ENCODE assay signal across 8 cellular contexts in genomic region chr17:51165680-51166197, GRCh38.
DNase-seq lines count a peak whose midpoint lies in the region; ATAC-seq and TF ChIP-seq lines count a peak whose summit lies in the region.

No MANE protein-coding gene starts in this region.

- peaks cover 25 to 44% (median 30%) of the 10 kb centered on the region in 10 experiments for H3K4me1 ChIP-seq in BLaER1 treated with 17β-estradiol and CSF1 and Interleukin-3, amounts not matched to agents 10 nM and 100 nM

- H3K36me3 Mint-ChIP-seq in stimulated activated memory B cell treated with anti-CD40 and anti-IgM and Interleukin-4, amounts not matched to agents 10 μg/mL and 1 μg/mL and 100 μg/mL, for 72 hours, result peaks cover 54% of the 10 kb centered on the region

- peak overlapping the region; percentile 90 for H3K27ac Mint-ChIP-seq in stimulated activated memory B cell treated with anti-CD40 and anti-IgM and Interleukin-4, amounts not matched to agents 10 μg/mL and 1 μg/mL and 100 μg/mL, for 72 hours

- peak overlapping the region; percentile 87 to 98 (median 95) for H3K27ac ChIP-seq in BLaER1 treated with 17β-estradiol and CSF1 and Interleukin-3, amounts not matched to agents 10 nM and 100 nM
- H3K27ac ChIP-seq in angular gyrus (ENCODE audit: low read depth, low read length), result peak overlapping the region; percentile 87

- peak overlapping the region; percentile 68 to 90 (median 82) for H3K4me3 ChIP-seq in BLaER1 treated with 17β-estradiol and CSF1 and Interleukin-3, amounts not matched to agents 10 nM and 100 nM
- H3K4me3 ChIP-seq in LNCaP clone FGC (ENCODE audit: low read depth, low read length), result peak overlapping the region; percentile 88

- DNase-seq in LNCaP clone FGC (ENCODE audit: low read depth), result no peak
- DNase-seq in iPS-NIHi7 (ENCODE audit: extremely low spot score), result peak; percentile 58
- DNase-seq in pons (ENCODE audit: low spot score), result no peak
- no peak for DNase-seq in NOMO-1 treated with DMSO at 0.1 percent for 48 hours (lab: John Stamatoyannopoulos, UW; ENCODE audit: unreplicated experiment)

- ATAC-seq in GM19351 (IDR thresholded peaks at IDR 0.05; ENCODE audit: unreplicated experiment), result peak; percentile 18
- peak; percentile 59 for ATAC-seq in stimulated activated memory B cell treated with anti-CD40 and anti-IgM and Interleukin-4, amounts not matched to agents 10 μg/mL and 1 μg/mL and 100 μg/mL, for 72 hours

- peaks cover 8 to 84% (median 54%) of the 10 kb centered on the region in 11 experiments; a peak in 20 of 22 replicates for H4K20me1 ChIP-seq in BLaER1 treated with 17β-estradiol and CSF1 and Interleukin-3, amounts not matched to agents 10 nM and 100 nM

- no peak for TF ChIP-seq CTCF in LNCaP clone FGC (IDR thresholded peaks at IDR 0.05; ENCODE audit: control insufficient read depth, extremely low read depth, insufficient read depth)

- no peaks in the 10 kb centered on the region for H3K9me3 Mint-ChIP-seq in stimulated activated memory B cell treated with anti-CD40 and anti-IgM and Interleukin-4, amounts not matched to agents 10 μg/mL and 1 μg/mL and 100 μg/mL, for 72 hours

- no peaks in the 10 kb centered on the region for H3K27me3 Mint-ChIP-seq in stimulated activated memory B cell treated with anti-CD40 and anti-IgM and Interleukin-4, amounts not matched to agents 10 μg/mL and 1 μg/mL and 100 μg/mL, for 72 hours

- H3K36me3 ChIP-seq in BLaER1 treated with 17β-estradiol and CSF1 and Interleukin-3, amounts not matched to agents 10 nM and 100 nM, result peaks cover 46 to 76% (median 69%) of the 10 kb centered on the region in 11 experiments

- H3K9ac ChIP-seq in BLaER1 treated with 17β-estradiol and CSF1 and Interleukin-3, amounts not matched to agents 10 nM and 100 nM, result peak overlapping the region; percentile 92 to 97 (median 95)

- no peaks in the 10 kb centered on the region for H3K27me3 ChIP-seq in BLaER1 treated with 17β-estradiol and CSF1 and Interleukin-3, amounts not matched to agents 10 nM and 100 nM

- peak overlapping the region; percentile 82 to 99 (median 91) for H3K4me2 ChIP-seq in BLaER1 treated with 17β-estradiol and CSF1 and Interleukin-3, amounts not matched to agents 10 nM and 100 nM

- no peaks in the 10 kb centered on the region for H3K9me3 ChIP-seq in BLaER1 treated with 17β-estradiol and CSF1 and Interleukin-3, amounts not matched to agents 10 nM and 100 nM (replicated peaks in 1 of 11)

- H3K4me1 Mint-ChIP-seq in stimulated activated memory B cell treated with anti-CD40 and anti-IgM and Interleukin-4, amounts not matched to agents 10 μg/mL and 1 μg/mL and 100 μg/mL, for 72 hours, result peaks cover 30% of the 10 kb centered on the region

- H3K4me3 Mint-ChIP-seq in stimulated activated memory B cell treated with anti-CD40 and anti-IgM and Interleukin-4, amounts not matched to agents 10 μg/mL and 1 μg/mL and 100 μg/mL, for 72 hours, result peak overlapping the region; percentile 85
